ENCODE assay signal across 16 cellular contexts in the genomic region with DNA sequence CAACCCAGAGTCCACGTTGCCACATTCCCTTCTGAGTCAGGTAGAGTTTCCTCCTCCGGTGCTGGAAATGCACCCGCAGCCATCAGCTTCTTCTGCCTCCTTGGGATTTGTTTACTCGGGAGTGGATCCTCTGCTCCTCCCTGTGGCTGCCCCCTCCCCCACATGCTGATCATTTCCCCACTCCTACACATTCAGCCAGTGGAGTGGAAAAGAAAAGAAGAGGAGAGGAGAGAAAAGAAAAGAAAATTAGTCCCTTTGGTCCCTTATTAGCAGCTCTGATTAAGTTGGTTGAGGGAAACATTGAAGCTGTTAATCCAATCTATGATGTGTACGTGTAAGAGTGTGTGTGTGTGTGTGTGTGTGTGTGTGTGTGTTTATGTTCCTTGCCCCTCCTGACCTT. TPM values are rescaled to one million over a fixed set of nuclear protein-coding genes. Genes with fewer than 3 reads are reported as not detected.
DNase-seq lines count a peak whose midpoint lies in the region; ATAC-seq, FAIRE-seq and TF ChIP-seq lines count a peak whose summit lies in the region.
"Had no signal": no experiment of that assay in that cellular context is flagged by ENCODE, and none has a peak within 500 bp of the region (broad histone marks: within the 10 kb centered on the region; RNA-seq: fewer than 3 reads in every experiment).

No MANE protein-coding gene starts in this region.

- H3K36me3 Mint-ChIP-seq in Caco-2 (ENCODE audit: insufficient read depth, unreplicated experiment), result no peaks in the 10 kb centered on the region

- no peak overlapping the region for H3K9ac ChIP-seq in HepG2 (ENCODE audit: insufficient read depth, low read depth, low read length)
- no peak overlapping the region for H3K9ac ChIP-seq in neuronal stem cell (ENCODE audit: low read depth, low read length, poor library complexity)

- POLR2A ChIA-PET in HepG2 (lab: Yijun Ruan, JAX), result no interaction called here
- POLR2A ChIA-PET in Caco-2 (lab: Charles Lee), result interaction anchor here (0.6 kb wide), 2 partner anchors 17 to 149 kb away, joined by 3 read pairs; no protein-coding TSS in a partner anchor

- no peak overlapping the region for H3K4ac ChIP-seq in neuronal stem cell (ENCODE audit: low read length)

- no peak overlapping the region for H3K23ac ChIP-seq in neuronal stem cell (ENCODE audit: low read depth, low read length, poor library complexity)

- H3K9me3 Mint-ChIP-seq in Caco-2 (ENCODE audit: unreplicated experiment), result no peaks in the 10 kb centered on the region

- TF ChIP-seq EP300 in HepG2 (IDR thresholded peaks at IDR 0.05; ENCODE audit: low read depth in 2 of 2, low read length in 2 of 2), result no peak
- TF ChIP-seq EP300 in HepG2 (CRISPR knock-in tag; IDR thresholded peaks at IDR 0.05; ENCODE audit: borderline replicate concordance), result no peak

- H4K20me1 ChIP-seq in HepG2 (ENCODE audit: insufficient read depth, low read length), result no peaks in the 10 kb centered on the region
- no peaks in the 10 kb centered on the region for H4K20me1 ChIP-seq in hepatocyte (ENCODE audit: insufficient read depth, poor library complexity, severe bottlenecking)

- H3K9me3 ChIP-seq in HepG2 (ENCODE audit: low read length) (no peaks in the 10 kb centered on the region), right lobe of liver (no peaks in the 10 kb centered on the region), hepatocyte (ENCODE audit: low read depth) (no peaks in the 10 kb centered on the region), neuronal stem cell (replicated peaks in 1 of 2; ENCODE audit: control insufficient read depth in 2 of 2, insufficient read depth in 1 of 2, low read depth in 1 of 2, low read length in 2 of 2) (no peaks in the 10 kb centered on the region), Caco-2 (no peaks in the 10 kb centered on the region)

- in situ Hi-C loops in HepG2 (cut with HindIII; ENCODE audit: extremely low pct_ligation_motif_present, low pct_unique_long_range_greater_than_20kb), result no loop called here

- 35% methylated on average over 5 of the region's 5 CpGs for WGBS in HepG2 (ENCODE audit: low lambda C conversion rate)
- 69% methylated on average over 4 of the region's 5 CpGs for WGBS in right lobe of liver (ENCODE audit: insufficient coverage, low coverage, low lambda C conversion rate, missing lambda C conversion rate)
- WGBS in hepatocyte (ENCODE audit: low lambda C conversion rate, missing lambda C conversion rate), result 46% methylated on average over 5 of the region's 5 CpGs
- no CpG with 5 or more reads among the region's 5 CpGs for WGBS in neuronal stem cell (ENCODE audit: extremely low coverage in 2 of 2, insufficient read length in 2 of 2, insufficient replicate concordance in 1 of 2), 2 donors

- no peak for FAIRE-seq in HepG2 (lab: Jason Lieb, UNC)

- no peaks in the 10 kb centered on the region for H3K27me3 Mint-ChIP-seq in Caco-2 (ENCODE audit: insufficient read depth, unreplicated experiment)
- H3K27me3 Mint-ChIP-seq: CD4-positive, alpha-beta T cell had no signal

- H3K4me2 ChIP-seq in HepG2 (ENCODE audit: low read depth, low read length), result no peak overlapping the region; the same call in 1 of the 2 replicates
- H3K4me2 ChIP-seq in hepatocyte, result no peak overlapping the region
- H3K4me2 ChIP-seq in neuronal stem cell (ENCODE audit: insufficient read depth, low read length, poor library complexity, severe bottlenecking), result no peak overlapping the region

- no peak overlapping the region for H3K27ac Mint-ChIP-seq in Caco-2 (ENCODE audit: unreplicated experiment)
- H3K27ac Mint-ChIP-seq: B cell; CD4-positive, alpha-beta T cell had no signal

- H2BK120ac ChIP-seq in neuronal stem cell (ENCODE audit: low read depth, low read length), result no peak overlapping the region

- TF ChIP-seq RAD21 in HepG2 (CRISPR knock-in tag; IDR thresholded peaks at IDR 0.05), result no peak

- H3K18ac ChIP-seq in neuronal stem cell (ENCODE audit: low read length), result peak overlapping the region; percentile 79

- no TSS peak for BruUV-seq in HepG2 (replicated peaks; lab: Mats Ljungman, UMichigan)
- no TSS peak for BruUV-seq in Caco-2 (replicated peaks; lab: Mats Ljungman, UMichigan)

- no peak for DNase-seq in HepG2 (ENCODE audit: low spot score)
- DNase-seq in right lobe of liver, result no peak
- peak; percentile 32 for DNase-seq in hepatocyte (ENCODE audit: low spot score)
- DNase-seq in neuronal stem cell (ENCODE audit: low spot score), result no peak
- DNase-seq in Caco-2, result no peak
- no peak for DNase-seq in left cardiac atrium
- DNase-seq: DMS79, KG1 had no signal

- no peak for ATAC-seq in HepG2
- no peak for ATAC-seq in right lobe of liver
- no peak for ATAC-seq in GM19452 (IDR thresholded peaks at IDR 0.05; ENCODE audit: unreplicated experiment)
- no peak for ATAC-seq in left cardiac atrium

- H3K4me1 Mint-ChIP-seq in Caco-2 (ENCODE audit: low read depth, unreplicated experiment), result no peaks in the 10 kb centered on the region
- H3K4me1 Mint-ChIP-seq: B cell had no signal

- no peak overlapping the region for H2BK5ac ChIP-seq in neuronal stem cell (ENCODE audit: low read length)

- TF ChIP-seq POLR2A in HepG2 (IDR thresholded peaks at IDR 0.05; ENCODE audit: insufficient read depth in 1 of 2, low read depth in 2 of 2, low read length in 2 of 2) (no peak), right lobe of liver (IDR thresholded peaks at IDR 0.05) (no peak)

- H3K27me3 ChIP-seq in HepG2 (ENCODE audit: control insufficient read depth in 1 of 2, insufficient read depth in 2 of 2, low read length in 2 of 2) (no peaks in the 10 kb centered on the region; a peak in 1 of 5 replicates), right lobe of liver (no peaks in the 10 kb centered on the region), hepatocyte (no peaks in the 10 kb centered on the region), neuronal stem cell (ENCODE audit: control insufficient read depth in 3 of 3, insufficient read depth in 3 of 3, low read depth in 1 of 3, low read length in 3 of 3) (no peaks in the 10 kb centered on the region), Caco-2 (replicated peaks; ENCODE audit: control insufficient read depth, insufficient read depth, low read length) (no peaks in the 10 kb centered on the region)

- H3K79me2 ChIP-seq in HepG2 (ENCODE audit: insufficient read depth, low read length), result no peaks in the 10 kb centered on the region
- H3K79me2 ChIP-seq in hepatocyte, result no peaks in the 10 kb centered on the region

- H3K27ac ChIP-seq in HepG2 (ENCODE audit: extremely low read length, insufficient read depth, low read length) (no peak overlapping the region), right lobe of liver (no peak overlapping the region), hepatocyte (peak overlapping the region; percentile 56), neuronal stem cell (replicated peaks; ENCODE audit: low read length) (no peak overlapping the region)

- intact Hi-C loops in HepG2 (cut with micrococcal nuclease; ENCODE audit: unreplicated experiment) (loop anchor here (2.0 kb wide), 1 partner anchor 42 kb away; no protein-coding TSS in a partner anchor), right lobe of liver (cut with DNase I) (no loop called here), Caco-2 (cut with micrococcal nuclease; ENCODE audit: unreplicated experiment) (loop anchor here (1.0 kb wide), 1 partner anchor 98 kb away; no protein-coding TSS in a partner anchor), left cardiac atrium (cut with DNase I) (no loop called here)

- H2BK15ac ChIP-seq in neuronal stem cell (ENCODE audit: low read length), result no peak overlapping the region

- TF ChIP-seq CTCF in HepG2 (CRISPR knock-in tag; IDR thresholded peaks at IDR 0.05) (no peak), right lobe of liver (IDR thresholded peaks at IDR 0.05) (no peak), hepatocyte (IDR thresholded peaks at IDR 0.05; ENCODE audit: poor library complexity) (no peak), Caco-2 (IDR thresholded peaks at IDR 0.05; ENCODE audit: insufficient read depth in 1 of 2, low read depth in 1 of 2, low read length in 1 of 2, severe bottlenecking in 1 of 2, unreplicated experiment in 1 of 2) (no peak)

- H3K4me3 ChIP-seq in HepG2 (replicated peaks in 1 of 3; ENCODE audit: insufficient read depth in 1 of 3, low read depth in 2 of 3, low read length in 3 of 3), result no peak overlapping the region
- no peak overlapping the region for H3K4me3 ChIP-seq in right lobe of liver
- no peak overlapping the region for H3K4me3 ChIP-seq in hepatocyte
- no peak overlapping the region for H3K4me3 ChIP-seq in neuronal stem cell (ENCODE audit: low read length in 2 of 2)
- H3K4me3 ChIP-seq in Caco-2 (ENCODE audit: low read depth, low read length), result no peak overlapping the region
- H3K4me3 ChIP-seq: GM12878 had no signal

- no peaks in the 10 kb centered on the region for H3K9me2 ChIP-seq in hepatocyte (replicated peaks; ENCODE audit: insufficient read depth)

- H4K91ac ChIP-seq in neuronal stem cell (ENCODE audit: low read depth, low read length, poor library complexity), result no peak overlapping the region

- no peaks in the 10 kb centered on the region for H3K36me3 ChIP-seq in HepG2 (replicated peaks in 1 of 2; ENCODE audit: control insufficient read depth in 1 of 2, insufficient read depth in 2 of 2, low read length in 2 of 2)
- H3K36me3 ChIP-seq in right lobe of liver, result no peaks in the 10 kb centered on the region
- H3K36me3 ChIP-seq in hepatocyte (replicated peaks; ENCODE audit: insufficient read depth, low read depth), result no peaks in the 10 kb centered on the region
- no peaks in the 10 kb centered on the region for H3K36me3 ChIP-seq in neuronal stem cell (replicated peaks in 1 of 2; ENCODE audit: control insufficient read depth in 2 of 2, insufficient read depth in 2 of 2, low read length in 2 of 2)
- H3K36me3 ChIP-seq in Caco-2 (ENCODE audit: control insufficient read depth, insufficient read depth, low read length), result no peaks in the 10 kb centered on the region

- H2AFZ ChIP-seq in HepG2 (ENCODE audit: low read length) (no peak overlapping the region), hepatocyte (no peak overlapping the region), neuronal stem cell (ENCODE audit: low read length) (peak overlapping the region; percentile 63)

- no peak overlapping the region for H2BK12ac ChIP-seq in neuronal stem cell (ENCODE audit: low read length)

- H3K14ac ChIP-seq in neuronal stem cell (ENCODE audit: low read length), result no peak overlapping the region

- H4K8ac ChIP-seq in neuronal stem cell (ENCODE audit: low read depth, low read length), result peak overlapping the region; percentile 70

- H3K79me1 ChIP-seq in neuronal stem cell (ENCODE audit: low read depth, low read length), result no peaks in the 10 kb centered on the region

- peaks cover 11% of the 10 kb centered on the region for H3K4me1 ChIP-seq in HepG2 (ENCODE audit: insufficient read depth, low read length)
- H3K4me1 ChIP-seq in right lobe of liver, result no peaks in the 10 kb centered on the region
- H3K4me1 ChIP-seq in hepatocyte (ENCODE audit: insufficient read depth), result no peaks in the 10 kb centered on the region
- H3K4me1 ChIP-seq in neuronal stem cell (ENCODE audit: control insufficient read depth in 2 of 2, insufficient read depth in 1 of 2, low read depth in 1 of 2, low read length in 2 of 2), result peaks cover 0 to 4% of the 10 kb centered on the region in 2 donors
- H3K4me1 ChIP-seq in Caco-2, result no peaks in the 10 kb centered on the region

- CTCF ChIA-PET in HepG2 (lab: Yijun Ruan, JAX; ENCODE audit: low intra/inter-chr PET ratio, low total read pairs) (interaction anchor here (1.4 kb wide), 1 partner anchor 72 kb away, joined by 5 read pairs; no protein-coding TSS in a partner anchor), Caco-2 (lab: Charles Lee) (interaction anchor here (1.0 to 1.1 kb wide), 3 partner anchors 11 to 495 kb away, joined by 3 to 4 read pairs (median 3); no protein-coding TSS in a partner anchor)

- no peak overlapping the region for H3K4me3 Mint-ChIP-seq in Caco-2 (ENCODE audit: unreplicated experiment)
- H3K4me3 Mint-ChIP-seq: B cell; CD4-positive, alpha-beta T cell had no signal

- H2AK5ac ChIP-seq in neuronal stem cell (ENCODE audit: low read depth, low read length), result no peak overlapping the region

RNA-seq across cellular contexts. Expression of gene CAPN8, which starts 36.6 kb away (rescaled TPM):
- total RNA-seq in HepG2 (2016; rRNA removed; fragmentation: Illumina TruSeq; extraction: Trizol), result 0.20 TPM in 1 of 2 replicates, not detected in the other
- total RNA-seq in HepG2 (2016; cell fraction: cytosol; rRNA removed; fragmentation: Illumina TruSeq; extraction: Trizol; ENCODE audit: low read depth), result not detected in 2 replicates
- total RNA-seq in HepG2 (2016; cell fraction: insoluble cytoplasmic fraction; rRNA removed; fragmentation: Illumina TruSeq; extraction: Trizol), result 0.11 TPM in 1 of 2 replicates, not detected in the other
- total RNA-seq in HepG2 (2016; cell fraction: membrane; rRNA removed; fragmentation: Illumina TruSeq; extraction: Trizol), result not detected in 2 replicates
- total RNA-seq in HepG2 (2016; cell fraction: nucleus; rRNA removed; fragmentation: Illumina TruSeq; extraction: Trizol), result 0.31 TPM in 1 of 2 replicates, not detected in the other
- polyA plus RNA-seq in HepG2 (2011; rRNA removed), result 0.25 TPM in 2 replicates
- polyA plus RNA-seq in HepG2 (2011; cell fraction: cytosol; rRNA removed), result 0.05 TPM in 1 of 2 replicates, not detected in the other
- 1.1 and 2.0 TPM in 2 replicates for polyA plus RNA-seq in HepG2 (2011; cell fraction: nucleus; rRNA removed)
- polyA plus RNA-seq in HepG2 (2012), result 0.47 and 0.49 TPM in 2 replicates
- not detected in 2 replicates for polyA plus RNA-seq in HepG2 (2016; cell fraction: cytosol; fragmentation: Illumina TruSeq; extraction: Trizol; ENCODE audit: low read depth)
- polyA plus RNA-seq in HepG2 (2016; cell fraction: insoluble cytoplasmic fraction; fragmentation: Illumina TruSeq; extraction: Trizol; ENCODE audit: low read depth), result not detected in 2 replicates
- polyA plus RNA-seq in HepG2 (2016; cell fraction: membrane; fragmentation: Illumina TruSeq; extraction: Trizol; ENCODE audit: low read depth), result not detected in 2 replicates
- 1.4 TPM in 1 of 2 replicates, not detected in the other for polyA plus RNA-seq in HepG2 (2016; cell fraction: nucleus; fragmentation: Illumina TruSeq; extraction: Trizol; ENCODE audit: insufficient read depth, low read depth)
- 0.58 TPM in 1 of 2 replicates, not detected in the other for polyA minus RNA-seq in HepG2 (2011; rRNA and poly(A)+ RNA removed; ENCODE audit: low replicate concordance)
- not detected in 2 replicates for polyA minus RNA-seq in HepG2 (2011; cell fraction: cytosol; rRNA and poly(A)+ RNA removed)
- 0.87 and 1.0 TPM in 2 replicates for polyA minus RNA-seq in HepG2 (2011; cell fraction: nucleus; rRNA and poly(A)+ RNA removed)
- total RNA-seq in right lobe of liver, result 1 to 10 TPM in 1 of 6 experiments, under 1 TPM in 1, not detected in 4; 0.35 to 1.1 TPM
- 10.8 and 16.4 TPM in 2 replicates for total RNA-seq in hepatocyte
- polyA plus RNA-seq in hepatocyte, result 18.0 and 28.6 TPM in 2 replicates
- 0.21 TPM for polyA plus RNA-seq in neuronal stem cell (2013, experiment 1 of 2)
- polyA plus RNA-seq in neuronal stem cell (2013, experiment 2 of 2), result 0.10 TPM
- total RNA-seq in Caco-2 (2022), result 4.1 and 6.7 TPM in 2 replicates
- under 1 TPM in 1 of 2 donors, not detected in 1; 0.21 TPM for total RNA-seq in left cardiac atrium
- total RNA-seq: A172, G401, H4, IMR-90 had no signal
- polyA plus RNA-seq: IMR-90 had no signal

Comparison
In these comparisons a context has a peak if more than half of its experiments do, and no peak if none do; other contexts are left out.
1. intact Hi-C loops: an anchor here in HepG2 (2.0 kb wide) and Caco-2 (1.0 kb wide); none called in right lobe of liver and left cardiac atrium.